In the genomic region with DNA sequence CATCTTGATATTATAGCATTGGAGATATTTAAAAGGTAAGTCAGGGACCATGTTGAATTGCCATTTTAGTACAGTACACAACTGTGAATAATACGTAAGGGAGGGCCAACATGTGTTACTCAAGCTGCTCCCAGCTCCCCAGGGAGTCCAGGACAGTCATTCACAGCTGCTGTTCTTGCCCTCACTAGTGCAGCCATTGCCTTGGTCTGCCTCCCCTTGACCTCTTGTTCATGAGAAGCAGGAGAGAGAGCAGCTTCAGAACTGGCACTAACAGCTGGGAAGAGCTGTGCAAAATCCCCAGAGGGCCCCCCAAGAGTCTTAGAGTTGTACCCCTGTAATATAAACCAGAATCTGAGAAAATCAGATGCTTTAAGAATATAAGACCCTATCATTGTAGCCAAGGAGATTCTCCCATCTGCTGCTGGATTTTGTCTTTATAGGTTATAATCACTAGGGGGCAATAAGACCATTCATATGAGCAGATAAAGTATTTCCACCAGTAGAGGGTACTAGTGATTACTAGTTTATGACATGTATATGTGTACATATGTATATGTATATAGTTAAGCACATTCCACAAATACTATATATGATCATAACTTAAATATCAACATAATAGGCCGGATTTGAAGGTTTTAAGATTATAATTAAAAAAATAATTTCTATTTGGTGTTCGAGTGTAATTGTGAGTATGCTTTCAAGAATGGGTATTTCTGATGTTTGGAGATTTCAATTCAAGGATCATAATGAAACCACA, we compare ENCODE assay signal across 8 cellular contexts. TPM values are rescaled to one million over a fixed set of nuclear protein-coding genes. Genes with fewer than 3 reads are reported as not detected.
DNase-seq lines count a peak whose midpoint lies in the region; ATAC-seq, FAIRE-seq and TF ChIP-seq lines count a peak whose summit lies in the region.

No MANE protein-coding gene starts in this region.

- H3K27ac Mint-ChIP-seq in effector memory CD8-positive, alpha-beta T cell: no peak overlapping the region

- CTCF ChIA-PET in BJ (lab: Yijun Ruan, JAX): interaction anchor here (0.6 to 3.5 kb wide), 6 partner anchors 9 to 741 kb away, joined by 3 to 20 read pairs (median 4); a partner anchor contains a TSS

- ATAC-seq in GM18867 (IDR thresholded peaks at IDR 0.05; ENCODE audit: unreplicated experiment): peak; percentile 73
- peak; percentile 87 for ATAC-seq in effector memory CD8-positive, alpha-beta T cell (replicated peaks)

- peak; percentile 94 for FAIRE-seq in RCC 7860 (lab: Jason Lieb, UNC)

- no peaks in the 10 kb centered on the region; the same call in 1 of the 2 replicates for H3K36me3 ChIP-seq in BJ (ENCODE audit: control insufficient read depth, insufficient read depth, low read length)

- H3K4me1 Mint-ChIP-seq in effector memory CD8-positive, alpha-beta T cell (ENCODE audit: low read depth in 2 of 2): no peaks in the 10 kb centered on the region

- TF ChIP-seq CTCF in BJ (IDR thresholded peaks at IDR 0.05; ENCODE audit: insufficient read depth, low read depth, low read length): peak; percentile 77
- TF ChIP-seq CTCF in LNCaP clone FGC (IDR thresholded peaks at IDR 0.05; ENCODE audit: control insufficient read depth, extremely low read depth, insufficient read depth): peak; percentile 89

- no peaks in the 10 kb centered on the region for H3K36me3 Mint-ChIP-seq in effector memory CD8-positive, alpha-beta T cell (ENCODE audit: insufficient read depth)

- H3K4me3 Mint-ChIP-seq in effector memory CD8-positive, alpha-beta T cell: no peak overlapping the region

- POLR2A ChIA-PET in BJ (lab: Charles Lee): no interaction called here

- H3K27me3 ChIP-seq in BJ (ENCODE audit: control insufficient read depth, insufficient read depth, low read length): no peaks in the 10 kb centered on the region

- H3K9me3 Mint-ChIP-seq in effector memory CD8-positive, alpha-beta T cell: no peaks in the 10 kb centered on the region

- no peak for DNase-seq in BJ (ENCODE audit: low read depth)
- peak; percentile 65 for DNase-seq in LNCaP clone FGC (ENCODE audit: low read depth)
- DNase-seq in RCC 7860 (ENCODE audit: low spot score): peak; percentile 79
- no peak for DNase-seq in effector memory CD8-positive, alpha-beta T cell
- DNase-seq in midbrain (lab: John Stamatoyannopoulos, UW): peak; percentile 39
- DNase-seq in mesenteric fat pad (ENCODE audit: low spot score): no peak
- DNase-seq in stimulated activated CD4-positive, alpha-beta T cell treated with anti-CD3 and anti-CD28 coated beads, Interleukin-4, amount 100 ng/mL, for 24 hours: no peak

- no peaks in the 10 kb centered on the region for H3K27me3 Mint-ChIP-seq in effector memory CD8-positive, alpha-beta T cell

- H3K4me3 ChIP-seq in BJ (ENCODE audit: low read depth, low read length) (no peak overlapping the region), LNCaP clone FGC (ENCODE audit: low read depth, low read length) (no peak overlapping the region)

RNA-seq across cellular contexts. Expression of a gene that starts 16.6 kb away (rescaled TPM):
- polyA plus RNA-seq in BJ (2011; rRNA removed): 3.7 and 4.1 TPM in 2 replicates
- polyA minus RNA-seq in BJ (2011; rRNA and poly(A)+ RNA removed): 2.8 and 4.9 TPM in 2 replicates
- 4.2 TPM for total RNA-seq in mesenteric fat pad

RNA-seq across cellular contexts. Expression of a gene that starts 17.0 kb away (rescaled TPM):
- polyA plus RNA-seq in BJ (2011; rRNA removed): 615 and 873 TPM in 2 replicates
- polyA minus RNA-seq in BJ (2011; rRNA and poly(A)+ RNA removed): 103 and 144 TPM in 2 replicates
- 364 TPM for total RNA-seq in mesenteric fat pad

RNA-seq across cellular contexts. Expression of a gene that starts 52.0 kb away (rescaled TPM):
- polyA plus RNA-seq in BJ (2011; rRNA removed): not detected in 2 replicates
- not detected in 2 replicates for polyA minus RNA-seq in BJ (2011; rRNA and poly(A)+ RNA removed)
- not detected for total RNA-seq in mesenteric fat pad

Comparison
In these comparisons a context has a peak if more than half of its experiments do, and no peak if none do; other contexts are left out.
1. DNase-seq: peak in LNCaP clone FGC (single experiment), RCC 7860 (single experiment) and midbrain (single experiment); none in BJ (single experiment), effector memory CD8-positive, alpha-beta T cell (0 of 3), mesenteric fat pad (single experiment) and stimulated activated CD4-positive, alpha-beta T cell treated with anti-CD3 and anti-CD28 coated beads, Interleukin-4, amount 100 ng/mL, for 24 hours (single experiment).